In the genomic region with DNA sequence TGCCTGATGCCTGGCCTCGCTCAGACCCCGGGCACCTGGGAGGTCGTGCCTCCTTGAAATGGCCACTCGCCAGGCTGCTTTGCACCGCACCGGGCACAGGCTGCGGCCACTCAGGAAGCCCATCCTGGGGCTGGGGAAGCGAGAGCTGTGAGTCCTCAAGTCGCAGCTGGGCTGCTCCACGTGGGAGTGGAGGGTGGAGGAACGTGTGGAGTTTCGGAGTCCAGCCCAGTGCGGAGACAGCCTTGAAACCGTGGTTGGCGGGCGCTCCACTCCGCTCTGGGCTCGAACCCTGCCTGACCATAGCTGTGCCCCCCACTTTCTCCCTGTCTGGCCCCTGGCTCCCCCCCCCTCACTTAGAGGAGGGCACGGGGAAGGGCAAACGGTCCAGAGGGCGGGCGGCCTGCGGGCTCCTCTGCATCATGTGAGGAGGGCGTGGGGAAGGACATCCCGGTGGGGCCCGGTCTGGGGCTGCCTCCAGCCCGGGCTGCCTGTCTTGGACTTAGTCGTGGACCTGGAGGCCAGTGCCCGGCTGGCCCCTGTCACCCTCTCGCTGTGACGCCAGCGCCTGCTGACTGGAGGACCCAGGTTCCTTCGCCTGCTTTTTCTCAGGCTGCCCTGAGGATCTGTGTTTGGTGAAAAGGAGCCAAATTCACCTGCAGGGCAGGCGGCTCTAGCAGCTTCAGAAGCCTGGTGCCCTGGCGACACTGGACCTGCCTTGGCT, we compare ENCODE assay signal across 8 cellular contexts. TPM values are rescaled to one million over a fixed set of nuclear protein-coding genes. Genes with fewer than 3 reads are reported as not detected.
A peak's percentile ranks its signal among the peaks of the same experiment; 100 is the strongest.
DNase-seq lines count a peak whose midpoint lies in the region; ATAC-seq, FAIRE-seq and TF ChIP-seq lines count a peak whose summit lies in the region.

No MANE protein-coding gene starts in this region.

- peak overlapping the region; percentile 8 for H3K27ac ChIP-seq in muscle layer of duodenum (ENCODE audit: low read length)

- H3K4me3 ChIP-seq in AG09309 (ENCODE audit: control insufficient read depth, low read depth, low read length) (peak overlapping the region; percentile 65), Loucy (ENCODE audit: low read length, poor library complexity, severe bottlenecking) (peak overlapping the region; percentile 95), muscle layer of duodenum (ENCODE audit: low read depth in 1 of 2, low read length in 2 of 2) (peak overlapping the region; percentile 81 to 92)

- H3K27me3 Mint-ChIP-seq in effector memory CD8-positive, alpha-beta T cell = no peaks in the 10 kb centered on the region

- DNase-seq in AG09309 (ENCODE audit: low read depth) = no peak
- no peak for DNase-seq in effector memory CD8-positive, alpha-beta T cell
- no peak for DNase-seq in activated CD4-positive, CD25-positive, alpha-beta regulatory T cell (lab: John Stamatoyannopoulos, UW)
- DNase-seq in DMS53 (lab: John Stamatoyannopoulos, UW) = no peak
- no peak for DNase-seq in frontal cortex (ENCODE audit: low spot score in 2 of 2)

- H3K9ac ChIP-seq in Loucy (ENCODE audit: low read depth, low read length, poor library complexity, severe bottlenecking) = peak overlapping the region; percentile 92

- H3K4me2 ChIP-seq in Loucy (ENCODE audit: low read depth, low read length, poor library complexity, severe bottlenecking) = peak overlapping the region; percentile 88

- H3K4me3 Mint-ChIP-seq in effector memory CD8-positive, alpha-beta T cell = peak overlapping the region; percentile 94 to 96

- H3K9me3 Mint-ChIP-seq in effector memory CD8-positive, alpha-beta T cell = no peaks in the 10 kb centered on the region

- no peaks in the 10 kb centered on the region for H3K27me3 ChIP-seq in Loucy (ENCODE audit: insufficient read depth, low read length, poor library complexity, severe bottlenecking)
- no peaks in the 10 kb centered on the region for H3K27me3 ChIP-seq in muscle layer of duodenum (ENCODE audit: low read depth, low read length)

- peaks cover 17% of the 10 kb centered on the region; the same call in 1 of the 2 replicates for H3K36me3 ChIP-seq in Loucy (ENCODE audit: insufficient read depth, low read length)
- peaks cover 18 to 32% of the 10 kb centered on the region in 2 donors for H3K36me3 ChIP-seq in muscle layer of duodenum (ENCODE audit: control insufficient read depth in 1 of 2, insufficient read depth in 2 of 2, low read length in 2 of 2)

- H3K9me2 ChIP-seq in Loucy (replicated peaks; ENCODE audit: low read depth, low read length) = no peaks in the 10 kb centered on the region

- H3K79me2 ChIP-seq in Loucy (ENCODE audit: insufficient read depth, low read length) = peaks cover 55% of the 10 kb centered on the region

- no peak overlapping the region for H2AFZ ChIP-seq in Loucy (ENCODE audit: low read length)

- peaks cover 70% of the 10 kb centered on the region for H3K36me3 Mint-ChIP-seq in effector memory CD8-positive, alpha-beta T cell (ENCODE audit: insufficient read depth)

- TF ChIP-seq CTCF in AG09309 (IDR thresholded peaks at IDR 0.05; ENCODE audit: control insufficient read depth, insufficient read depth, low read depth, low read length, missing control alignments) = no peak
- TF ChIP-seq CTCF in Loucy (conservative IDR thresholded peaks at IDR 0.05; ENCODE audit: low read length) = no peak

- FAIRE-seq in frontal cortex (lab: Jason Lieb, UNC) = no peak

- no peak for ATAC-seq in effector memory CD8-positive, alpha-beta T cell (replicated peaks)
- ATAC-seq in HG03432 (IDR thresholded peaks at IDR 0.05; ENCODE audit: unreplicated experiment) = no peak

- H3K9me3 ChIP-seq in Loucy (ENCODE audit: insufficient read depth, low read depth, low read length) (no peaks in the 10 kb centered on the region), muscle layer of duodenum (ENCODE audit: control insufficient read depth in 1 of 2, low read length in 2 of 2) (no peaks in the 10 kb centered on the region)

- peak overlapping the region in 1 of 2 donors; percentile 94 for H3K27ac Mint-ChIP-seq in effector memory CD8-positive, alpha-beta T cell

- H3F3A ChIP-seq in Loucy (ENCODE audit: low read depth) = no peaks in the 10 kb centered on the region

- H3K4me1 ChIP-seq in Loucy (ENCODE audit: insufficient read depth, low read length, poor library complexity, severe bottlenecking) (no peaks in the 10 kb centered on the region), muscle layer of duodenum (ENCODE audit: control insufficient read depth in 1 of 2, insufficient read depth in 2 of 2, low read length in 2 of 2) (peaks cover 10 to 48% of the 10 kb centered on the region in 2 donors)

- H4K20me1 ChIP-seq in Loucy (ENCODE audit: insufficient read depth, low read length, poor library complexity, severe bottlenecking) = peaks cover 52% of the 10 kb centered on the region

- H3K4me1 Mint-ChIP-seq in effector memory CD8-positive, alpha-beta T cell (ENCODE audit: low read depth in 2 of 2) = peaks cover 24 to 33% of the 10 kb centered on the region in 2 donors

RNA-seq across cellular contexts. Expression of a gene that starts 2.5 kb away (rescaled TPM):
- 48.5 TPM for total RNA-seq in frontal cortex

RNA-seq across cellular contexts. Expression of a gene that starts 21.5 kb away (rescaled TPM):
- 11.4 TPM for total RNA-seq in frontal cortex

RNA-seq across cellular contexts. Expression of a gene that starts 39.8 kb away (rescaled TPM):
- total RNA-seq in frontal cortex = 39.5 TPM

RNA-seq across cellular contexts. Expression of a gene that starts 39.8 kb away (rescaled TPM):
- total RNA-seq in frontal cortex = 17.9 TPM

RNA-seq across cellular contexts. Expression of a gene that starts 56.0 kb away (rescaled TPM):
- not detected for total RNA-seq in frontal cortex
